In genomic region chr7:107667341-107667740, GRCh38 we compare ENCODE assay signal across 1 cellular context.
TF ChIP-seq lines count a peak whose summit lies in the region.

No MANE protein-coding gene starts in this region.

TF ChIP-seq in GM23338, 12 proteins besides CTCF, POLR2A, EP300 and RAD21 (continued from another document):
- TF ChIP-seq REST (IDR thresholded peaks at IDR 0.05; ENCODE audit: unreplicated experiment) (no peak), ZNF331 (CRISPR knock-in tag; IDR thresholded peaks at IDR 0.05; ENCODE audit: low read depth) (no peak), EZH2phosphoT487 (IDR thresholded peaks at IDR 0.05; ENCODE audit: unreplicated experiment) (no peak), ZNF462 (CRISPR knock-in tag; IDR thresholded peaks at IDR 0.05) (no peak), EZH2 (IDR thresholded peaks at IDR 0.05; ENCODE audit: low read depth, unreplicated experiment) (no peak), POLR2AphosphoS5 (IDR thresholded peaks at IDR 0.05; ENCODE audit: low read depth) (no peak)
- TF ChIP-seq, protein P1, sequence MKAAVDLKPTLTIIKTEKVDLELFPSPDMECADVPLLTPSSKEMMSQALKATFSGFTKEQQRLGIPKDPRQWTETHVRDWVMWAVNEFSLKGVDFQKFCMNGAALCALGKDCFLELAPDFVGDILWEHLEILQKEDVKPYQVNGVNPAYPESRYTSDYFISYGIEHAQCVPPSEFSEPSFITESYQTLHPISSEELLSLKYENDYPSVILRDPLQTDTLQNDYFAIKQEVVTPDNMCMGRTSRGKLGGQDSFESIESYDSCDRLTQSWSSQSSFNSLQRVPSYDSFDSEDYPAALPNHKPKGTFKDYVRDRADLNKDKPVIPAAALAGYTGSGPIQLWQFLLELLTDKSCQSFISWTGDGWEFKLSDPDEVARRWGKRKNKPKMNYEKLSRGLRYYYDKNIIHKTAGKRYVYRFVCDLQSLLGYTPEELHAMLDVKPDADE (IDR thresholded peaks at IDR 0.05), result no peak
